17 cellular contexts compared by ENCODE assay signal in the genomic region with DNA sequence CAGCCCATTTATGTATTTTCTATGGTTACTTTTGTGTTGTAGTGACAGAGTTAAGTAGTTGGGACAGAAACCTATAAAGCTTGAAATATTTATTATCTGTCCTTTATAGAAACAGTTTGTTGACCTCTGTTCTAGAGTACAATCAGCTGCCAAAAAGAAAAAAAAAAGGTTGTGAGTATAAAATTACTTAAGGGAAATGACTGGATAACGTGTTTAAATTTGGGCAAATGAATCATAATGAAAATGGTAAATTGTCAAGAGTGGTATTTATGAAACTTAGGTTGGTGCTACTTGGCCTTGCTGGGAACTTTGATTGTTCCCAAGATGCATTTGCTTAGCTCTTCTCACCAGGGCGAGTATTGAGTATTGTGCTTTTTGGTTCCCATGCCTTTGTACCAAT.
A peak's percentile ranks its signal among the peaks of the same experiment; 100 is the strongest.
DNase-seq lines count a peak whose midpoint lies in the region; ATAC-seq and TF ChIP-seq lines count a peak whose summit lies in the region.
"Had no signal": no experiment of that assay in that cellular context is flagged by ENCODE, and none has a peak within 500 bp of the region (broad histone marks: within the 10 kb centered on the region; RNA-seq: fewer than 3 reads in every experiment).

No MANE protein-coding gene starts in this region.

- H3K4me3 ChIP-seq in stomach, result no peak overlapping the region
- H3K4me3 ChIP-seq: breast epithelium, left ventricle myocardium inferior, mucosa of descending colon had no signal

- intact Hi-C loops in stomach (cut with DNase I; ENCODE audit: low total_unique reads), result no loop called here

- peaks cover 0 to 11% (median 2%) of the 10 kb centered on the region in 4 donors for H3K4me1 ChIP-seq in stomach
- H3K4me1 ChIP-seq: breast epithelium had no signal

- no peaks in the 10 kb centered on the region for H3K27me3 ChIP-seq in stomach
- H3K27me3 ChIP-seq: breast epithelium had no signal

- H3K9me3 ChIP-seq in stomach, result no peaks in the 10 kb centered on the region
- H3K9me3 ChIP-seq: breast epithelium, left ventricle myocardium inferior, mucosa of descending colon had no signal

- no peak overlapping the region for H3K27ac ChIP-seq in stomach
- H3K27ac ChIP-seq: breast epithelium, left ventricle myocardium inferior had no signal

- TF ChIP-seq CTCF in stomach (IDR thresholded peaks at IDR 0.05), result no peak

- no peaks in the 10 kb centered on the region for H3K36me3 ChIP-seq in stomach
- H3K36me3 ChIP-seq: breast epithelium, left ventricle myocardium inferior had no signal

- WGBS in stomach, 5 donors, result 54 to 68% (median 61%) methylated on average over 2 of the region's 2 CpGs

- DNase-seq in dermis blood vessel endothelial cell (peak; percentile 32), mesenteric fat pad (ENCODE audit: low spot score) (no peak), stomach (no peak), SHP77 treated with DMSO at 0.1 percent for 48 hours (lab: John Stamatoyannopoulos, UW) (no peak)
- DNase-seq: activated CD4-positive, alpha-beta T cell treated with anti-CD3 and anti-CD28 coated beads, Interleukin-2, amount 10 ng/mL, durations not matched to agents 24 days and 14 days; EL; erythroblast; left ventricle myocardium inferior; mucosa of descending colon; NCI-H2029 treated with DMSO at 0.1 percent for 48 hours; retina; stimulated activated CD4-positive, alpha-beta T cell treated with anti-CD3 and anti-CD28 coated beads, Interleukin-12 subunit alpha, Interleukin-12 subunit beta, amount 100 ng/mL, for 4 hours had no signal

- peak; percentile 56 for ATAC-seq in GM18502 (IDR thresholded peaks at IDR 0.05; ENCODE audit: poor library complexity, unreplicated experiment)
- peak; percentile 74 for ATAC-seq in GM18868 (IDR thresholded peaks at IDR 0.05; ENCODE audit: unreplicated experiment)
- ATAC-seq in HG03378 (IDR thresholded peaks at IDR 0.05; ENCODE audit: unreplicated experiment), result peak; percentile 57
- ATAC-seq in GM18520 (IDR thresholded peaks at IDR 0.05; ENCODE audit: unreplicated experiment), result no peak
- ATAC-seq: mucosa of descending colon had no signal

- TF ChIP-seq POLR2A in stomach (IDR thresholded peaks at IDR 0.05), result no peak

- TF ChIP-seq EP300 in stomach (IDR thresholded peaks at IDR 0.05), result no peak
